25 cellular contexts compared by ENCODE assay signal in the genomic region with DNA sequence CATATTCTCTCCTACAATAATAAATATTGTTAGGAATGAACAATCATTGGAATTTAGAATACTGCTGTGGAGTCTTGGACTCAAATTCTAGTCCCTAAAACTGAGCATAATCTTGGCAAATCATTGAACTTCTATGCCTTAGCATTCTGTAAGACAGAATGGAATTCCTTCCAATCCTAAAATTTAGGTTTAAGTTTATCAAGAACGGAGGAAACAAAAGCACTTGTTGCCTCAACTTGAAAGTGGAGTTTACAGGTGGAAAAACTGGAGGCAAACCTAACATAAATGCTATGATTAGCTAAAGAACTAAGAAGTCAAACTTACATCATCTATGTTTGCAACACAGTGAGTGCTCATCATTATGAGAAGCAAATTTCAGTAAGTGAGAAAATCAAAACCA. TPM values are rescaled to one million over a fixed set of nuclear protein-coding genes. Genes with fewer than 3 reads are reported as not detected.
DNase-seq lines count a peak whose midpoint lies in the region; ATAC-seq, FAIRE-seq and TF ChIP-seq lines count a peak whose summit lies in the region.
"Had no signal": no experiment of that assay in that cellular context is flagged by ENCODE, and none has a peak within 500 bp of the region (broad histone marks: within the 10 kb centered on the region; RNA-seq: fewer than 3 reads in every experiment).

No MANE protein-coding gene starts in this region.

- POLR2A ChIA-PET in A549 (lab: Yijun Ruan, JAX) = no interaction called here

- no peak for TF ChIP-seq CTCF in A549 (IDR thresholded peaks at IDR 0.05)
- TF ChIP-seq CTCF in GM23338 (conservative IDR thresholded peaks at IDR 0.05; ENCODE audit: low read depth in 2 of 2) = no peak
- TF ChIP-seq CTCF in KMS-11 (conservative IDR thresholded peaks at IDR 0.05; ENCODE audit: low read depth, low read length) = no peak
- TF ChIP-seq CTCF in osteocyte (IDR thresholded peaks at IDR 0.05) = no peak

- H3K4me1 Mint-ChIP-seq in GM23338 = peaks cover 37% of the 10 kb centered on the region
- H3K4me1 Mint-ChIP-seq in osteocyte (ENCODE audit: unreplicated experiment) = peaks cover 25% of the 10 kb centered on the region

- WGBS in A549 (ENCODE audit: missing lambda C conversion rate) = 36% methylated on average over 1 of the region's 1 CpG

- ATAC-seq in A549 (no peak), GM23338 (no peak), GM18907 (IDR thresholded peaks at IDR 0.05; ENCODE audit: unreplicated experiment) (no peak)
- ATAC-seq: CD8-positive, alpha-beta T cell; GM12878 had no signal

- CTCF ChIA-PET in A549 (lab: Yijun Ruan, JAX) = interaction anchor here (0.6 to 1.3 kb wide), 2 partner anchors 11 kb away, joined by 3 to 7 read pairs; no protein-coding TSS in a partner anchor

- no peaks in the 10 kb centered on the region; the same call in 1 of the 2 replicates for H3K9me2 ChIP-seq in GM23338 (ENCODE audit: insufficient read depth)

- TF ChIP-seq EP300 in A549 (IDR thresholded peaks at IDR 0.05) = no peak

- peaks cover 7% of the 10 kb centered on the region; the same call in 2 of the 3 replicates for H3K4me1 ChIP-seq in A549
- H3K4me1 ChIP-seq in GM23338 (ENCODE audit: insufficient read depth) = peaks cover 40% of the 10 kb centered on the region
- H3K4me1 ChIP-seq in KMS-11 (ENCODE audit: low read depth, poor library complexity, severe bottlenecking) = peaks cover 34% of the 10 kb centered on the region

- no peak overlapping the region for H3K9ac ChIP-seq in KMS-11
- H3K9ac ChIP-seq: BLaER1 treated with 17β-estradiol and CSF1 and Interleukin-3, amounts not matched to agents 10 nM and 100 nM had no signal

- no peak overlapping the region for H3K27ac Mint-ChIP-seq in GM23338
- H3K27ac Mint-ChIP-seq in osteocyte (ENCODE audit: unreplicated experiment) = no peak overlapping the region
- H3K27ac Mint-ChIP-seq: B cell; CD8-positive, alpha-beta T cell had no signal

- H3K36me3 ChIP-seq in GM23338 (ENCODE audit: insufficient read depth) (no peaks in the 10 kb centered on the region), KMS-11 (ENCODE audit: insufficient read depth) (no peaks in the 10 kb centered on the region)
- H3K36me3 ChIP-seq: BLaER1 treated with 17β-estradiol and CSF1 and Interleukin-3, amounts not matched to agents 10 nM and 100 nM had no signal

- H3K27me3 ChIP-seq in GM23338 (ENCODE audit: insufficient read depth) = peaks cover 65% of the 10 kb centered on the region
- H3K27me3 ChIP-seq in KMS-11 (ENCODE audit: insufficient read depth, low read depth) = no peaks in the 10 kb centered on the region

- H3K27ac ChIP-seq in A549 (no peak overlapping the region), GM23338 (ENCODE audit: low read depth) (no peak overlapping the region), KMS-11 (no peak overlapping the region)
- H3K27ac ChIP-seq: 22Rv1; BLaER1 treated with 17β-estradiol and CSF1 and Interleukin-3, amounts not matched to agents 10 nM and 100 nM; C4-2B had no signal

- no peaks in the 10 kb centered on the region; the same call in 1 of the 2 replicates for H4K20me1 ChIP-seq in GM23338 (replicated peaks; ENCODE audit: insufficient read depth)
- H4K20me1 ChIP-seq in KMS-11 (ENCODE audit: insufficient read depth) = peaks cover 6% of the 10 kb centered on the region; the same call in 1 of the 2 replicates
- H4K20me1 ChIP-seq: BLaER1 treated with 17β-estradiol and CSF1 and Interleukin-3, amounts not matched to agents 10 nM and 100 nM had no signal

- H3K4me3 Mint-ChIP-seq in GM23338 = no peak overlapping the region
- no peak overlapping the region for H3K4me3 Mint-ChIP-seq in osteocyte (ENCODE audit: unreplicated experiment)
- H3K4me3 Mint-ChIP-seq: B cell; CD8-positive, alpha-beta T cell had no signal

- H3K27me3 Mint-ChIP-seq in GM23338 (ENCODE audit: insufficient read depth, low read depth, poor library complexity) (peaks cover 5% of the 10 kb centered on the region), osteocyte (ENCODE audit: unreplicated experiment) (no peaks in the 10 kb centered on the region)
- H3K27me3 Mint-ChIP-seq: CD4-positive, alpha-beta T cell had no signal

- no peak overlapping the region for H3K4me2 ChIP-seq in A549
- peak overlapping the region; percentile 90 for H3K4me2 ChIP-seq in GM23338
- H3K4me2 ChIP-seq in KMS-11 = 0 out of 2 replicates have a peak overlapping the region, but pooled peaks have one; percentile 74

- TF ChIP-seq RAD21 in A549 (conservative IDR thresholded peaks at IDR 0.05 in 1 of 2, IDR thresholded peaks at IDR 0.05 in 1 of 2) = no peak

- DNase-seq in A549 (ENCODE audit: low read depth in 1 of 2, low spot score in 1 of 2) (no peak), GM23338 (ENCODE audit: low spot score) (no peak), osteocyte (ENCODE audit: extremely low spot score, unreplicated experiment) (no peak)
- DNase-seq: AML-193; Caco-2; Calu3; CD4-positive, alpha-beta T cell; CD8-positive, alpha-beta T cell; DMS 273 treated with DMSO at 0.1 percent for 48 hours; DMS153; DMS53; DMS79; DND-41; EL; GDM1 had no signal

- H3F3A ChIP-seq in GM23338 (replicated peaks; ENCODE audit: low read depth) = peaks cover 6% of the 10 kb centered on the region; the same call in 1 of the 2 replicates

- H3K4me3 ChIP-seq in A549 (no peak overlapping the region), GM23338 (no peak overlapping the region), KMS-11 (IDR thresholded peaks at IDR 0.05; ENCODE audit: insufficient read depth, low read depth, low read length) (no peak overlapping the region)
- H3K4me3 ChIP-seq: BLaER1 treated with 17β-estradiol and CSF1 and Interleukin-3, amounts not matched to agents 10 nM and 100 nM; GM12878 had no signal

- no peak overlapping the region for H2AFZ ChIP-seq in GM23338
- no peak overlapping the region for H2AFZ ChIP-seq in KMS-11 (ENCODE audit: low read depth)

- H3K9me3 ChIP-seq in A549 = peaks cover 5% of the 10 kb centered on the region; the same call in 1 of the 3 replicates

- H3K36me3 Mint-ChIP-seq in GM23338 (ENCODE audit: low read depth) = no peaks in the 10 kb centered on the region
- no peaks in the 10 kb centered on the region for H3K36me3 Mint-ChIP-seq in osteocyte (ENCODE audit: unreplicated experiment)
- H3K36me3 Mint-ChIP-seq: CD8-positive, alpha-beta T cell had no signal

- H3K9me3 Mint-ChIP-seq in GM23338 = no peaks in the 10 kb centered on the region
- no peaks in the 10 kb centered on the region for H3K9me3 Mint-ChIP-seq in osteocyte (ENCODE audit: unreplicated experiment)
- H3K9me3 Mint-ChIP-seq: CD4-positive, alpha-beta T cell; CD8-positive, alpha-beta T cell had no signal

- FAIRE-seq in A549 (lab: Jason Lieb, UNC) = no peak
- FAIRE-seq: GM12878, GM12892, GM18507, GM19239 had no signal

- H3K79me2 ChIP-seq in GM23338 (replicated peaks; ENCODE audit: insufficient read depth) = peaks cover 17% of the 10 kb centered on the region
- H3K79me2 ChIP-seq in KMS-11 (ENCODE audit: insufficient read depth, low read depth) = peaks cover 15% of the 10 kb centered on the region

- no peak for TF ChIP-seq POLR2A in A549 (IDR thresholded peaks at IDR 0.05; ENCODE audit: low read length)

TF ChIP-seq in A549, 52 proteins besides CTCF, POLR2A, EP300 and RAD21:
- TF ChIP-seq RNF2 (IDR thresholded peaks at IDR 0.05; ENCODE audit: borderline replicate concordance, low read depth) (peak; percentile 60; the same call in 1 of the 2 replicates), ZFP36 (IDR thresholded peaks at IDR 0.05; ENCODE audit: borderline replicate concordance, partially characterized antibody) (no peak)

TF ChIP-seq in GM23338, 12 proteins besides CTCF, POLR2A, EP300 and RAD21 (continues in another document):
- TF ChIP-seq NANOG (IDR thresholded peaks at IDR 0.05; ENCODE audit: borderline replicate concordance) (no peak), STAT1 (IDR thresholded peaks at IDR 0.05; ENCODE audit: unreplicated experiment) (no peak), ZNF331 (CRISPR knock-in tag; IDR thresholded peaks at IDR 0.05; ENCODE audit: low read depth) (no peak), JUNB (IDR thresholded peaks at IDR 0.05; ENCODE audit: unreplicated experiment) (no peak), EZH2 (IDR thresholded peaks at IDR 0.05; ENCODE audit: low read depth, unreplicated experiment) (no peak), ZNF114 (CRISPR knock-in tag; IDR thresholded peaks at IDR 0.05) (no peak), CREB1 (CRISPR knock-in tag; IDR thresholded peaks at IDR 0.05; ENCODE audit: low read depth) (no peak), EZH2phosphoT487 (IDR thresholded peaks at IDR 0.05; ENCODE audit: unreplicated experiment) (no peak), POLR2AphosphoS5 (IDR thresholded peaks at IDR 0.05; ENCODE audit: low read depth) (no peak)
- TF ChIP-seq, protein P1, sequence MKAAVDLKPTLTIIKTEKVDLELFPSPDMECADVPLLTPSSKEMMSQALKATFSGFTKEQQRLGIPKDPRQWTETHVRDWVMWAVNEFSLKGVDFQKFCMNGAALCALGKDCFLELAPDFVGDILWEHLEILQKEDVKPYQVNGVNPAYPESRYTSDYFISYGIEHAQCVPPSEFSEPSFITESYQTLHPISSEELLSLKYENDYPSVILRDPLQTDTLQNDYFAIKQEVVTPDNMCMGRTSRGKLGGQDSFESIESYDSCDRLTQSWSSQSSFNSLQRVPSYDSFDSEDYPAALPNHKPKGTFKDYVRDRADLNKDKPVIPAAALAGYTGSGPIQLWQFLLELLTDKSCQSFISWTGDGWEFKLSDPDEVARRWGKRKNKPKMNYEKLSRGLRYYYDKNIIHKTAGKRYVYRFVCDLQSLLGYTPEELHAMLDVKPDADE (IDR thresholded peaks at IDR 0.05) = no peak

RNA-seq across cellular contexts. Expression of a gene that starts 55.7 kb away (rescaled TPM):
- polyA plus RNA-seq in A549 (2011; rRNA removed) = 4.4 and 7.4 TPM in 2 replicates
- 4.2 and 5.5 TPM in 2 replicates for polyA plus RNA-seq in A549 (2012; cell fraction: cytosol; rRNA removed)
- polyA plus RNA-seq in A549 (2012; cell fraction: nucleus; rRNA removed) = 4.3 and 5.1 TPM in 2 replicates
- polyA plus RNA-seq in A549 (2017; fragmentation: RNase III; extraction: RNeasy Plus Mini Kit Qiagen cat#74134 plus additional on column Dnase treatment) = 4.7 to 6.0 TPM (median 5.5 TPM) in 3 replicates
- 7.1 and 8.3 TPM in 2 replicates for polyA minus RNA-seq in A549 (2011; rRNA and poly(A)+ RNA removed)
- total RNA-seq in GM23338 (2014; rRNA removed; shearing (Covaris generic)) = 33.8 and 46.1 TPM in 2 replicates
- polyA plus RNA-seq in GM23338 (2016; fragmentation: Nextera tagmentation; extraction: Ambion mirVana) = 11.7 and 13.2 TPM in 2 replicates
- 30.8 and 32.5 TPM in 2 replicates for total RNA-seq in osteocyte
